ENCODE assay signal across 8 cellular contexts in the genomic region with DNA sequence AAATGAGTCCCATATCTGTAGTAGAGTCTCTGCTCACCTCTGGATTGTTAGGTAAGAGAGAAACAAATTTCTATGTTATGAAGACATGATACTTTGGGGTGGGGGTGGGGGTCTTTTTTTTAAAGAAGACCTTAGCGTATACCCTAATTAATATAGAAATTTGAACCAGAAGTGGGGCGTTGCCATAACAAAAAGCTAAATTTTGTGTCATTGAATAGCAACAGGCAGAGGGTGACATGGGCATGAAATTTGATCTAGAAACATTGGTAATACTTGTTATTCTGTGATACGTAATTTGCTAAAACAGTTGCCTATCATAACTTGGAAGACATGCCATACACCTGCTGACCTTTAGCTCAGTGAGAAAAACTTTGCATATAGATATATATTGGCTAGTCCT.
"Had no signal": no experiment of that assay in that cellular context is flagged by ENCODE, and none has a peak within 500 bp of the region (broad histone marks: within the 10 kb centered on the region; RNA-seq: fewer than 3 reads in every experiment).

No MANE protein-coding gene starts in this region.

- H3K4me3 ChIP-seq: GM23248, HAP-1 had no signal

- H3K36me3 ChIP-seq: HAP-1 had no signal

- H2AFZ ChIP-seq: GM23248 had no signal

- H3K9ac ChIP-seq: GM23248 had no signal

- ATAC-seq: HCT116, HepG2 had no signal

- H3K4me1 ChIP-seq: HAP-1 had no signal

- DNase-seq: GM23248, GOT3, H7, KG1 had no signal

- H3K27ac ChIP-seq: GM23248, HL-60 had no signal

- H3K9me3 ChIP-seq: HAP-1 had no signal

- FAIRE-seq: HepG2 had no signal
